In genomic region chr12:92032101-92032500, GRCh38 we compare ENCODE assay signal across 20 cellular contexts.
DNase-seq lines count a peak whose midpoint lies in the region; ATAC-seq, FAIRE-seq and TF ChIP-seq lines count a peak whose summit lies in the region.
"Had no signal": no experiment of that assay in that cellular context is flagged by ENCODE, and none has a peak within 500 bp of the region (broad histone marks: within the 10 kb centered on the region; RNA-seq: fewer than 3 reads in every experiment).

No MANE protein-coding gene starts in this region.

- SMC1A ChIA-PET in GM12878 (lab: Charles Lee; ENCODE audit: uncharacterized antibody, unreplicated experiment): interaction anchor here (0.6 to 6.7 kb wide), 28 partner anchors 10 to 650 kb away, joined by 3 to 79 read pairs (median 6); partner anchors contain the start of gene BTG1

- ATAC-seq in CD8-positive, alpha-beta T cell: no peak
- peak; percentile 5; the same call in 1 of the 3 replicates for ATAC-seq in GM12878
- ATAC-seq in GM18858 (IDR thresholded peaks at IDR 0.05; ENCODE audit: unreplicated experiment): no peak

- H3K9me3 Mint-ChIP-seq in CD8-positive, alpha-beta T cell: no peaks in the 10 kb centered on the region
- no peaks in the 10 kb centered on the region for H3K9me3 Mint-ChIP-seq in IgD-negative memory B cell

- no TSS peak for BruUV-seq in GM12878 (replicated peaks; lab: Mats Ljungman, UMichigan)

- POLR2A ChIA-PET in CD8-positive, alpha-beta T cell (lab: Charles Lee): interaction anchor here (1.6 to 6.8 kb wide), 6 partner anchors 41 to 253 kb away, joined by 3 to 150 read pairs (median 15); partner anchors contain the start of gene BTG1
- POLR2A ChIA-PET in GM12878 (lab: Charles Lee): interaction anchor here (0.5 to 3.7 kb wide), 4 partner anchors 17 to 114 kb away, joined by 3 to 18 read pairs (median 6); partner anchors contain the start of gene BTG1

- H3K4me2 ChIP-seq in GM12878 (ENCODE audit: control insufficient read depth, insufficient read depth): no peak overlapping the region

- H3K4me3 Mint-ChIP-seq in CD8-positive, alpha-beta T cell: peak overlapping the region; percentile 72
- H3K4me3 Mint-ChIP-seq in IgD-negative memory B cell: peak overlapping the region in 1 of 4 donors; percentile 30

- H3K36me3 Mint-ChIP-seq in CD8-positive, alpha-beta T cell: peaks cover 4% of the 10 kb centered on the region
- peaks cover 2% of the 10 kb centered on the region for H3K36me3 Mint-ChIP-seq in IgD-negative memory B cell

- in situ Hi-C loops in GM12878 (cut with MboI): no loop called here

- H3K4me3 ChIP-seq in CD8-positive, alpha-beta T cell (ENCODE audit: low read depth, low read length): no peak overlapping the region
- H3K4me3 ChIP-seq in GM12878: no peak overlapping the region
- H3K4me3 ChIP-seq in sigmoid colon: no peak overlapping the region
- H3K4me3 ChIP-seq: cardiac muscle cell, GM23248 had no signal

- CTCF ChIA-PET in CD8-positive, alpha-beta T cell (lab: Charles Lee): interaction anchor here (1.0 to 4.8 kb wide), 4 partner anchors 9 to 220 kb away, joined by 3 to 31 read pairs (median 6); partner anchors contain the start of gene BTG1
- CTCF ChIA-PET in GM12878 (lab: Yijun Ruan, JAX): interaction anchor here (0.8 to 2.5 kb wide), 7 partner anchors 11 to 539 kb away, joined by 3 to 9 read pairs (median 3); no protein-coding TSS in a partner anchor

- H3K27me3 Mint-ChIP-seq in CD8-positive, alpha-beta T cell (ENCODE audit: low read depth): no peaks in the 10 kb centered on the region
- H3K27me3 Mint-ChIP-seq in IgD-negative memory B cell: no peaks in the 10 kb centered on the region
- H3K27me3 Mint-ChIP-seq: activated CD4-positive, alpha-beta T cell treated with anti-CD3 and anti-CD28 coated beads, Interleukin-2, amount 10 ng/mL, durations not matched to agents 7 days and 5 days had no signal

- RAD21 ChIA-PET in GM12878 (lab: Charles Lee; ENCODE audit: unreplicated experiment): interaction anchor here (0.8 to 7.6 kb wide), 16 partner anchors 9 to 471 kb away, joined by 3 to 71 read pairs (median 6); partner anchors contain the start of gene BTG1

- no peak for TF ChIP-seq CTCF in CD8-positive, alpha-beta T cell (IDR thresholded peaks at IDR 0.05)
- TF ChIP-seq CTCF in GM12878 (IDR thresholded peaks at IDR 0.05 in 2 of 3, conservative IDR thresholded peaks at IDR 0.05 in 1 of 3; ENCODE audit: control insufficient read depth in 2 of 3, extremely low read depth in 1 of 3, insufficient read depth in 1 of 3, low read depth in 3 of 3, low read length in 3 of 3): no peak
- no peak for TF ChIP-seq CTCF in sigmoid colon (IDR thresholded peaks at IDR 0.05)

- 67% methylated on average over 1 of the region's 1 CpG for WGBS in GM12878 (ENCODE audit: insufficient coverage, insufficient replicate concordance, low lambda C conversion rate, missing lambda C conversion rate)
- WGBS in sigmoid colon, 2 donors: 39 to 81% methylated on average over 1 of the region's 1 CpG

- intact Hi-C loops in CD8-positive, alpha-beta T cell (cut with DNase I, micrococcal nuclease): loop anchor here (5.0 to 10.0 kb wide), 5 partner anchors 40 to 563 kb away; no protein-coding TSS in a partner anchor
- intact Hi-C loops in GM12878 (cut with micrococcal nuclease; ENCODE audit: unreplicated experiment): loop anchor here (5.0 to 10.0 kb wide), 4 partner anchors 220 to 543 kb away; no protein-coding TSS in a partner anchor
- intact Hi-C loops in sigmoid colon (cut with DNase I): loop anchor here (5.0 to 10.0 kb wide), 2 partner anchors 35 to 533 kb away; no protein-coding TSS in a partner anchor

- H3K9me3 ChIP-seq in CD8-positive, alpha-beta T cell (ENCODE audit: low read length): no peaks in the 10 kb centered on the region
- H3K9me3 ChIP-seq in GM12878 (replicated peaks; ENCODE audit: control insufficient read depth, insufficient read depth, low read length) (peaks cover 5% of the 10 kb centered on the region), sigmoid colon (no peaks in the 10 kb centered on the region)

- peak overlapping the region; percentile 97 for H3K27ac Mint-ChIP-seq in CD8-positive, alpha-beta T cell
- peak overlapping the region in 2 of 3 donors; percentile 19 to 80 for H3K27ac Mint-ChIP-seq in IgD-negative memory B cell

- no peaks in the 10 kb centered on the region for H3K36me3 ChIP-seq in CD8-positive, alpha-beta T cell (ENCODE audit: insufficient read depth, low read length)
- no peaks in the 10 kb centered on the region for H3K36me3 ChIP-seq in GM12878 (ENCODE audit: control insufficient read depth in 2 of 2, insufficient read depth in 2 of 2, low read length in 1 of 2)
- no peaks in the 10 kb centered on the region for H3K36me3 ChIP-seq in sigmoid colon
- H3K36me3 ChIP-seq: cardiac muscle cell had no signal

- FAIRE-seq in GM12878 (lab: Jason Lieb, UNC): no peak
- FAIRE-seq: endometrium had no signal

- H2AFZ ChIP-seq in GM12878 (ENCODE audit: control insufficient read depth, low read depth, low read length): no peak overlapping the region
- H2AFZ ChIP-seq: GM23248 had no signal

- TF ChIP-seq POLR2A in GM12878 (IDR thresholded peaks at IDR 0.05; ENCODE audit: low read depth, low read length) (no peak), sigmoid colon (IDR thresholded peaks at IDR 0.05) (no peak)

- no peak overlapping the region for H3K27ac ChIP-seq in CD8-positive, alpha-beta T cell (ENCODE audit: low read depth, low read length)
- 0 out of 2 replicates have a peak overlapping the region, but pooled peaks have one; percentile 24 for H3K27ac ChIP-seq in GM12878 (ENCODE audit: control insufficient read depth, insufficient read depth)
- peak overlapping the region; percentile 75 to 82 (median 80) for H3K27ac ChIP-seq in sigmoid colon
- H3K27ac ChIP-seq: cardiac muscle cell, GM23248, RWPE1 had no signal

- H3K9ac ChIP-seq in GM12878 (ENCODE audit: control insufficient read depth, insufficient read depth, low read length): no peak overlapping the region
- H3K9ac ChIP-seq: GM23248 had no signal

- TF ChIP-seq EP300 in GM12878 (IDR thresholded peaks at IDR 0.05; ENCODE audit: borderline replicate concordance in 1 of 2, control insufficient read depth in 1 of 2, low read depth in 2 of 2, low read length in 2 of 2) (no peak), sigmoid colon (IDR thresholded peaks at IDR 0.05) (no peak)

- H3K27me3 ChIP-seq in CD8-positive, alpha-beta T cell (ENCODE audit: insufficient read depth, low read length): no peaks in the 10 kb centered on the region
- no peaks in the 10 kb centered on the region for H3K27me3 ChIP-seq in GM12878 (replicated peaks in 1 of 2; ENCODE audit: control insufficient read depth in 2 of 2, insufficient read depth in 2 of 2, low read length in 1 of 2)
- no peaks in the 10 kb centered on the region for H3K27me3 ChIP-seq in sigmoid colon
- H3K27me3 ChIP-seq: cardiac muscle cell had no signal

- H3K4me1 ChIP-seq in CD8-positive, alpha-beta T cell (ENCODE audit: insufficient read depth, low read length): peaks cover 88% of the 10 kb centered on the region
- H3K4me1 ChIP-seq in GM12878 (ENCODE audit: control insufficient read depth, insufficient read depth, low read length) (peaks cover 15% of the 10 kb centered on the region), sigmoid colon (peaks cover 0 to 89% (median 64%) of the 10 kb centered on the region in 4 donors)

- no peaks in the 10 kb centered on the region for H3K79me2 ChIP-seq in GM12878 (ENCODE audit: control insufficient read depth, insufficient read depth, low read length)

- peaks cover 95% of the 10 kb centered on the region for H3K4me1 Mint-ChIP-seq in CD8-positive, alpha-beta T cell (ENCODE audit: low read depth)
- peaks cover 38 to 57% (median 42%) of the 10 kb centered on the region in 3 donors for H3K4me1 Mint-ChIP-seq in IgD-negative memory B cell

- no peak for DNase-seq in CD8-positive, alpha-beta T cell
- DNase-seq in GM12878 (ENCODE audit: low read depth, low spot score) (no peak), sigmoid colon (no peak), HuH-7.5 (ENCODE audit: low spot score) (no peak), NCI-H510A treated with DMSO at 0.1 percent for 48 hours (lab: John Stamatoyannopoulos, UW) (no peak), HUDEP-2 (lab: John Stamatoyannopoulos, UW; ENCODE audit: unreplicated experiment in 76 of 76) (no peak)
- DNase-seq: activated CD4-positive, alpha-beta T cell treated with anti-CD3 and anti-CD28 coated beads, Interleukin-2, amount 10 ng/mL, durations not matched to agents 7 days and 5 days; activated gamma-delta T cell treated with Interleukin-2 at 50 U/mL for 16 hours; GDM1; GM23248; MM.1S; NCI-H2081 treated with DMSO at 0.1 percent for 48 hours; NCI-H748 treated with DMSO at 0.1 percent for 48 hours; posterior cingulate gyrus; trophoblast cell had no signal

- no peak; the same call in 1 of the 2 replicates for TF ChIP-seq RAD21 in GM12878 (IDR thresholded peaks at IDR 0.05; ENCODE audit: insufficient read depth, low read depth, low read length)

- no peaks in the 10 kb centered on the region for H4K20me1 ChIP-seq in GM12878 (ENCODE audit: control insufficient read depth, insufficient read depth)

TF ChIP-seq in GM12878, 131 proteins besides CTCF, POLR2A, EP300 and RAD21 (continues in another document):
- peak; percentile 51 for TF ChIP-seq JUNB (IDR thresholded peaks at IDR 0.05)
- TF ChIP-seq CBFB (IDR thresholded peaks at IDR 0.05; ENCODE audit: low read depth): no peak
- TF ChIP-seq ZNF687 (IDR thresholded peaks at IDR 0.05): no peak
